17 cellular contexts compared by ENCODE assay signal in the genomic region with DNA sequence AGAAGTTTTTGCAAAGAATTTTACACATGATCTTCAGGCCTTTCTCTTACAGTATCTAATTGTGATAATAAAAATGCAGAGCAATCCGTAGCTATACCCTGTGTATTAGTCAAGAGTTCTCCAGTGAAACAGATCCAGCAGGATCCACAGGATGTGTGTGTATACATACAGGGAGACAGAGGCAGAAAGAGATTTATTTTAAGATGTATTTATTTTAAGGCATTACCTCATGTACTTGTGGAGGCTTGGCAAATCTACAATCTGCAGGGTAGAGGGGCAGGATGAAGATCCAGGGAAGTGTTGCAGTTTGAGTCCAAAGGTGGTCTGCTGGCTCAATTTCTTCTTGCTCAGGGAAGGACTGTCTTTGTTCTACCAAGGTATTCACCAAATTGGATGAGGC. TPM values are rescaled to one million over a fixed set of nuclear protein-coding genes. Genes with fewer than 3 reads are reported as not detected.
A peak's percentile ranks its signal among the peaks of the same experiment; 100 is the strongest.
DNase-seq lines count a peak whose midpoint lies in the region; ATAC-seq, FAIRE-seq and TF ChIP-seq lines count a peak whose summit lies in the region.
"Had no signal": no experiment of that assay in that cellular context is flagged by ENCODE, and none has a peak within 500 bp of the region (broad histone marks: within the 10 kb centered on the region; RNA-seq: fewer than 3 reads in every experiment).

No MANE protein-coding gene starts in this region.

- H3K4me1 ChIP-seq in A549 (peaks cover 82% of the 10 kb centered on the region), IMR-90 (ENCODE audit: control insufficient read depth, insufficient read depth, low read length) (peaks cover 12% of the 10 kb centered on the region), rectal smooth muscle tissue (ENCODE audit: control insufficient read depth, insufficient read depth, low read length) (peaks cover 9% of the 10 kb centered on the region), body of pancreas (peaks cover 25% of the 10 kb centered on the region)

- no peak overlapping the region for H2BK20ac ChIP-seq in IMR-90 (ENCODE audit: low read depth, low read length)

- dilution Hi-C loops in IMR-90 (cut with HindIII; ENCODE audit: low sequenced_read_pairs, unreplicated experiment) = no loop called here

- H3K4me3 ChIP-seq in A549 = no peak overlapping the region
- H3K4me3 ChIP-seq in IMR-90 (ENCODE audit: insufficient read depth, low read depth, low read length) = no peak overlapping the region
- H3K4me3 ChIP-seq in rectal smooth muscle tissue (ENCODE audit: low read length) = no peak overlapping the region
- no peak overlapping the region for H3K4me3 ChIP-seq in body of pancreas

- in situ Hi-C loops in IMR-90 (cut with MboI; ENCODE audit: low sequenced_read_pairs) = no loop called here

- POLR2A ChIA-PET in A549 (lab: Yijun Ruan, JAX) (no interaction called here), IMR-90 (lab: Charles Lee; ENCODE audit: unreplicated experiment) (no interaction called here)

- no peak overlapping the region for H2AFZ ChIP-seq in IMR-90 (replicated peaks; ENCODE audit: low read length, poor library complexity)

- no TSS peak for BruUV-seq in IMR-90 (replicated peaks; lab: Mats Ljungman, UMichigan)

- H3K79me1 ChIP-seq in IMR-90 (ENCODE audit: low read depth in 1 of 2, low read length in 2 of 2) = peaks cover 25 to 56% of the 10 kb centered on the region in 2 experiments

- intact Hi-C loops in IMR-90 (cut with micrococcal nuclease) = loop anchor here (5.0 kb wide), 1 partner anchor 35 kb away; no protein-coding TSS in a partner anchor
- intact Hi-C loops in left cardiac atrium (cut with DNase I) = no loop called here
- intact Hi-C loops in body of pancreas (cut with DNase I) = no loop called here

- no peak overlapping the region; the same call in 1 of the 2 replicates for H3K14ac ChIP-seq in IMR-90 (replicated peaks; ENCODE audit: low read depth, low read length)

- no peak overlapping the region for H2AK5ac ChIP-seq in IMR-90 (ENCODE audit: low read depth, low read length)

- H4K20me1 ChIP-seq in IMR-90 (ENCODE audit: insufficient read depth, low read length) = peaks cover 10% of the 10 kb centered on the region; the same call in 1 of the 2 replicates

- no peaks in the 10 kb centered on the region for H3K36me3 ChIP-seq in IMR-90 (ENCODE audit: control insufficient read depth, insufficient read depth, low read length)
- H3K36me3 ChIP-seq in rectal smooth muscle tissue (ENCODE audit: control insufficient read depth, insufficient read depth, low read length) = no peaks in the 10 kb centered on the region
- H3K36me3 ChIP-seq in body of pancreas (replicated peaks in 1 of 2; ENCODE audit: insufficient read depth in 1 of 2, low read depth in 2 of 2) = no peaks in the 10 kb centered on the region

- 57% methylated on average over 1 of the region's 1 CpG for WGBS in A549 (ENCODE audit: missing lambda C conversion rate)
- WGBS in IMR-90 (ENCODE audit: extremely low coverage in 2 of 2, insufficient read length in 1 of 2), 2 experiments = no CpG with 5 or more reads among the region's 1 CpG
- WGBS in body of pancreas, 2 donors = 29 to 62% methylated on average over 1 of the region's 1 CpG

- no peak overlapping the region for H3K9ac ChIP-seq in IMR-90 (ENCODE audit: low read depth, low read length)
- no peak overlapping the region for H3K9ac ChIP-seq in rectal smooth muscle tissue (ENCODE audit: low read length)

- no peak overlapping the region for H2AK9ac ChIP-seq in IMR-90 (replicated peaks; ENCODE audit: low read depth, low read length, poor library complexity)

- H3K4ac ChIP-seq in IMR-90 (ENCODE audit: low read depth, low read length) = no peak overlapping the region

- H3K27me3 ChIP-seq in IMR-90 (ENCODE audit: control insufficient read depth, insufficient read depth, low read length) (no peaks in the 10 kb centered on the region), rectal smooth muscle tissue (ENCODE audit: control insufficient read depth, insufficient read depth, low read length) (no peaks in the 10 kb centered on the region), body of pancreas (no peaks in the 10 kb centered on the region)

- H3K9me3 ChIP-seq in A549 (no peaks in the 10 kb centered on the region), IMR-90 (ENCODE audit: control insufficient read depth, insufficient read depth, low read length) (no peaks in the 10 kb centered on the region), body of pancreas (no peaks in the 10 kb centered on the region)

- ATAC-seq in A549 (peak; percentile 16 to 38; a peak in 2 of 6 replicates), IMR-90 (ENCODE audit: low read depth) (peak; percentile 92), left cardiac atrium (peak; percentile 46 to 72), GM18870 (IDR thresholded peaks at IDR 0.05; ENCODE audit: unreplicated experiment) (no peak), body of pancreas (no peak)

- H3K56ac ChIP-seq in IMR-90 (ENCODE audit: extremely low read depth, insufficient read depth, low read length) = no peak overlapping the region

- peak overlapping the region; percentile 36 for H3K4me2 ChIP-seq in A549
- H3K4me2 ChIP-seq in IMR-90 (ENCODE audit: low read depth, low read length) = peak overlapping the region; percentile 65; the same call in 1 of the 2 replicates

- TF ChIP-seq CTCF in A549 (IDR thresholded peaks at IDR 0.05) (no peak), IMR-90 (conservative IDR thresholded peaks at IDR 0.05; ENCODE audit: low read depth, low read length) (no peak), body of pancreas (IDR thresholded peaks at IDR 0.05) (no peak)

- no peak overlapping the region for H2BK5ac ChIP-seq in IMR-90 (ENCODE audit: low read depth, low read length, poor library complexity, severe bottlenecking)

- CTCF ChIA-PET in A549 (lab: Yijun Ruan, JAX) (interaction anchor here (0.6 to 1.9 kb wide), 3 partner anchors 39 to 1280 kb away, joined by 3 to 4 read pairs (median 4); no protein-coding TSS in a partner anchor), IMR-90 (lab: Yijun Ruan, JAX) (no interaction called here)

- TF ChIP-seq RAD21 in A549 (conservative IDR thresholded peaks at IDR 0.05 in 1 of 2, IDR thresholded peaks at IDR 0.05 in 1 of 2) (no peak), IMR-90 (IDR thresholded peaks at IDR 0.05; ENCODE audit: low read length) (no peak)

- no peak overlapping the region for H2BK120ac ChIP-seq in IMR-90 (ENCODE audit: low read depth, low read length)

- TF ChIP-seq EP300 in A549 (IDR thresholded peaks at IDR 0.05) = no peak

- peak overlapping the region; percentile 26 to 75; a peak in 4 of 6 replicates for H3K27ac ChIP-seq in A549
- no peak overlapping the region for H3K27ac ChIP-seq in IMR-90 (ENCODE audit: insufficient read depth, low read length)
- peak overlapping the region; percentile 40 for H3K27ac ChIP-seq in rectal smooth muscle tissue (ENCODE audit: low read depth, low read length)
- no peak overlapping the region for H3K27ac ChIP-seq in body of pancreas
- H3K27ac ChIP-seq: C4-2B had no signal

- FAIRE-seq in A549 (lab: Jason Lieb, UNC) = no peak
- FAIRE-seq: GM19239, H54 had no signal

- H4K8ac ChIP-seq in IMR-90 (ENCODE audit: low read depth in 2 of 2, low read length in 2 of 2) = peak overlapping the region in 1 of 2 experiments; percentile 24; a peak in 1 of 4 replicates

- no peak for TF ChIP-seq POLR2A in A549 (IDR thresholded peaks at IDR 0.05; ENCODE audit: low read length)
- TF ChIP-seq POLR2A in IMR-90 (IDR thresholded peaks at IDR 0.05; ENCODE audit: low read depth, low read length) = no peak
- no peak for TF ChIP-seq POLR2A in body of pancreas (IDR thresholded peaks at IDR 0.05)

- H3K9me1 ChIP-seq in IMR-90 (ENCODE audit: insufficient read depth, low read length) = peaks cover 3% of the 10 kb centered on the region

- no peak overlapping the region for H4K91ac ChIP-seq in IMR-90 (ENCODE audit: insufficient read depth, low read depth, low read length)

- no peak overlapping the region for H3K23ac ChIP-seq in IMR-90 (ENCODE audit: low read depth, low read length)

- DNase-seq in A549 (ENCODE audit: low read depth in 1 of 2, low spot score in 1 of 2) = no peak
- peak; percentile 81 for DNase-seq in IMR-90
- DNase-seq in left cardiac atrium = no peak
- no peak for DNase-seq in SKM-1 (lab: John Stamatoyannopoulos, UW; ENCODE audit: unreplicated experiment)
- no peak for DNase-seq in body of pancreas
- DNase-seq: COR-L47, KG1, NCI-H1417 treated with DMSO at 0.1 percent for 48 hours, NCI-H1930, NCI-H748 treated with DMSO at 0.1 percent for 48 hours, OCI-M1, RPMI8226 had no signal

- no peak overlapping the region for H3K18ac ChIP-seq in IMR-90 (ENCODE audit: low read depth, low read length)

- no peak overlapping the region for H4K5ac ChIP-seq in IMR-90 (ENCODE audit: low read depth, low read length)

- no peak overlapping the region for H2BK15ac ChIP-seq in IMR-90 (ENCODE audit: low read depth, low read length)

TF ChIP-seq in A549, 52 proteins besides CTCF, POLR2A, EP300 and RAD21 (continues in another document):
- no peak for TF ChIP-seq FOSL2 (IDR thresholded peaks at IDR 0.05)
- no peak for TF ChIP-seq FOSL2 (CRISPR knock-in tag; IDR thresholded peaks at IDR 0.05)
- TF ChIP-seq, protein P1, sequence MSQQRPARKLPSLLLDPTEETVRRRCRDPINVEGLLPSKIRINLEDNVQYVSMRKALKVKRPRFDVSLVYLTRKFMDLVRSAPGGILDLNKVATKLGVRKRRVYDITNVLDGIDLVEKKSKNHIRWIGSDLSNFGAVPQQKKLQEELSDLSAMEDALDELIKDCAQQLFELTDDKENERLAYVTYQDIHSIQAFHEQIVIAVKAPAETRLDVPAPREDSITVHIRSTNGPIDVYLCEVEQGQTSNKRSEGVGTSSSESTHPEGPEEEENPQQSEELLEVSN (IDR thresholded peaks at IDR 0.05; ENCODE audit: borderline replicate concordance, low read depth) = no peak

TF ChIP-seq in IMR-90, 13 proteins besides CTCF, POLR2A, EP300 and RAD21 (continues in another document):
- no peak for TF ChIP-seq SMC3 (IDR thresholded peaks at IDR 0.05; ENCODE audit: low read depth, low read length)
- TF ChIP-seq RCOR1 (IDR thresholded peaks at IDR 0.05; ENCODE audit: insufficient replicate concordance, low read length) = no peak
- no peak for TF ChIP-seq MXI1 (IDR thresholded peaks at IDR 0.05; ENCODE audit: borderline replicate concordance, low read depth, low read length)
- TF ChIP-seq RFX5 (IDR thresholded peaks at IDR 0.05; ENCODE audit: low read depth, low read length) = no peak
- no peak for TF ChIP-seq NFE2L2 (IDR thresholded peaks at IDR 0.05; ENCODE audit: low read depth, low read length)

RNA-seq across cellular contexts. Expression of a gene that starts 41.7 kb away (rescaled TPM):
- polyA plus RNA-seq in A549 (2011; rRNA removed) = 39.0 and 49.3 TPM in 2 replicates
- polyA plus RNA-seq in A549 (2012; cell fraction: cytosol; rRNA removed) = 6.3 and 7.7 TPM in 2 replicates
- polyA plus RNA-seq in A549 (2012; cell fraction: nucleus; rRNA removed) = 6.2 and 12.8 TPM in 2 replicates
- polyA plus RNA-seq in A549 (2017; fragmentation: RNase III; extraction: RNeasy Plus Mini Kit Qiagen cat#74134 plus additional on column Dnase treatment) = 22.1 to 26.9 TPM (median 24.8 TPM) in 3 replicates
- polyA minus RNA-seq in A549 (2011; rRNA and poly(A)+ RNA removed) = 32.2 and 32.4 TPM in 2 replicates
- total RNA-seq in IMR-90 (2012; rRNA removed) = 28.5 and 42.2 TPM in 2 replicates
- polyA plus RNA-seq in IMR-90 (2012; rRNA removed) = 8.3 and 9.0 TPM in 2 replicates
- 1.2 and 3.0 TPM in 2 replicates for polyA plus RNA-seq in IMR-90 (2012; cell fraction: cytosol; rRNA removed)
- polyA plus RNA-seq in IMR-90 (2012; cell fraction: nucleus; rRNA removed; ENCODE audit: low replicate concordance) = 1.6 and 18.4 TPM in 2 replicates
- 10 to 100 TPM; 17.2 to 21.7 TPM for total RNA-seq in left cardiac atrium
- 10 to 100 TPM; 34.3 to 39.4 TPM for total RNA-seq in body of pancreas

Comparison
In these comparisons a context has a peak if more than half of its experiments do, and no peak if none do; other contexts are left out.
1. ATAC-seq: peak in A549 (2 of 2), IMR-90 (single experiment) and left cardiac atrium (2 of 2); none in GM18870 (single experiment) and body of pancreas (single experiment).
2. H3K27ac ChIP-seq: peak in A549 (2 of 2) and rectal smooth muscle tissue (single experiment); none in IMR-90 (single experiment) and body of pancreas (0 of 4).